ENCODE assay signal across 19 cellular contexts in genomic region chr9:36263662-36264061, GRCh38. TPM values are rescaled to one million over a fixed set of nuclear protein-coding genes. Genes with fewer than 3 reads are reported as not detected.
DNase-seq lines count a peak whose midpoint lies in the region; ATAC-seq and TF ChIP-seq lines count a peak whose summit lies in the region.
"Had no signal": no experiment of that assay in that cellular context is flagged by ENCODE, and none has a peak within 500 bp of the region (broad histone marks: within the 10 kb centered on the region; RNA-seq: fewer than 3 reads in every experiment).

No MANE protein-coding gene starts in this region.

- POLR2A ChIA-PET in Panc1 (lab: Charles Lee) = no interaction called here

- intact Hi-C loops in Panc1 (cut with micrococcal nuclease; ENCODE audit: unreplicated experiment) = no loop called here

- no TSS peak for BruUV-seq in Panc1 (replicated peaks; lab: Mats Ljungman, UMichigan)

- CTCF ChIA-PET in Panc1 (lab: Charles Lee) = interaction anchor here (0.5 to 0.7 kb wide), 2 partner anchors 64 to 145 kb away, joined by 4 to 7 read pairs; no protein-coding TSS in a partner anchor

- TF ChIP-seq CTCF in Panc1 (IDR thresholded peaks at IDR 0.05) = no peak

- H3K4me1 ChIP-seq in Panc1 (ENCODE audit: control insufficient read depth, insufficient read depth, low read length) = peaks cover 21% of the 10 kb centered on the region
- H3K4me1 ChIP-seq in effector memory CD4-positive, alpha-beta T cell (ENCODE audit: control insufficient read depth, insufficient read depth, low read length, poor library complexity, severe bottlenecking) = peaks cover 4% of the 10 kb centered on the region

- no peak overlapping the region for H3K4me3 ChIP-seq in Panc1 (ENCODE audit: low read depth in 2 of 2, low read length in 2 of 2)
- H3K4me3 ChIP-seq in effector memory CD4-positive, alpha-beta T cell (ENCODE audit: insufficient read depth, low read depth, low read length, poor library complexity, severe bottlenecking) = no peak overlapping the region
- H3K4me3 ChIP-seq: MG63 had no signal

- peak overlapping the region; percentile 12; the same call in 1 of the 2 replicates for H3K27ac ChIP-seq in Panc1 (ENCODE audit: low read length)
- no peak overlapping the region for H3K27ac ChIP-seq in effector memory CD4-positive, alpha-beta T cell (ENCODE audit: insufficient read depth, low read length, poor library complexity, severe bottlenecking)

- no peaks in the 10 kb centered on the region for H3K27me3 ChIP-seq in Panc1 (ENCODE audit: control insufficient read depth, insufficient read depth, low read length)
- no peaks in the 10 kb centered on the region for H3K27me3 ChIP-seq in effector memory CD4-positive, alpha-beta T cell (replicated peaks; ENCODE audit: control insufficient read depth, insufficient read depth, low read length, poor library complexity, severe bottlenecking)
- H3K27me3 ChIP-seq: MG63 had no signal

- no peaks in the 10 kb centered on the region for H3K36me3 ChIP-seq in Panc1 (ENCODE audit: control insufficient read depth, insufficient read depth, low read length)
- H3K36me3 ChIP-seq in effector memory CD4-positive, alpha-beta T cell (ENCODE audit: control insufficient read depth, insufficient read depth, low read length) = no peaks in the 10 kb centered on the region
- H3K36me3 ChIP-seq: MG63 had no signal

- in situ Hi-C loops in Panc1 (cut with HindIII; ENCODE audit: low pct_unique_long_range_greater_than_20kb, low sequenced_read_pairs) = no loop called here

- DNase-seq in Ammon's horn (ENCODE audit: low spot score) = peak; percentile 15
- peak; percentile 96 for DNase-seq in DMS79 treated with DMSO at 0.1 percent for 48 hours (lab: John Stamatoyannopoulos, UW)
- peak; percentile 26 for DNase-seq in NCI-H2029 treated with DMSO at 0.1 percent for 48 hours (lab: John Stamatoyannopoulos, UW)
- no peak for DNase-seq in Panc1 (ENCODE audit: low read depth, low spot score)
- no peak for DNase-seq in 8988T
- DNase-seq in effector memory CD4-positive, alpha-beta T cell = no peak
- no peak for DNase-seq in retina
- DNase-seq: AML-193; Calu3; CD4-positive, CD25-positive, alpha-beta regulatory T cell; EL; HFFc6; KG1; MG63; NCI-H1436; NCI-H2171; NCI-H524 treated with DMSO at 0.1 percent for 48 hours; SIG-M5; T-helper 2 cell had no signal

- no peak for ATAC-seq in Panc1

- no peaks in the 10 kb centered on the region for H3K9me3 ChIP-seq in Panc1 (ENCODE audit: control insufficient read depth, insufficient read depth, low read depth, low read length)
- H3K9me3 ChIP-seq in effector memory CD4-positive, alpha-beta T cell (ENCODE audit: control insufficient read depth, low read length) = no peaks in the 10 kb centered on the region
- H3K9me3 ChIP-seq: MG63 had no signal

RNA-seq across cellular contexts. Expression of gene GNE, which starts 5.4 kb away (rescaled TPM):
- 107 TPM for total RNA-seq in Panc1 (2021; ENCODE audit: unreplicated experiment)
- 67.0 TPM for polyA plus RNA-seq in Panc1 (2012; ENCODE audit: insufficient read length)

Comparison
In these comparisons a context has a peak if more than half of its experiments do, and no peak if none do; other contexts are left out.
1. DNase-seq: peak in Ammon's horn (single experiment), DMS79 treated with DMSO at 0.1 percent for 48 hours (single experiment) and NCI-H2029 treated with DMSO at 0.1 percent for 48 hours (single experiment); none in Panc1 (single experiment), 8988T (single experiment), effector memory CD4-positive, alpha-beta T cell (0 of 3) and retina (single experiment).